18 cellular contexts compared by ENCODE assay signal in genomic region chr16:11562941-11563340, GRCh38. TPM values are rescaled to one million over a fixed set of nuclear protein-coding genes. Genes with fewer than 3 reads are reported as not detected.
DNase-seq lines count a peak whose midpoint lies in the region; ATAC-seq and TF ChIP-seq lines count a peak whose summit lies in the region.
"Had no signal": no experiment of that assay in that cellular context is flagged by ENCODE, and none has a peak within 500 bp of the region (broad histone marks: within the 10 kb centered on the region; RNA-seq: fewer than 3 reads in every experiment).

No MANE protein-coding gene starts in this region.

- CTCF ChIA-PET in activated naive CD4-positive, alpha-beta T cell treated with anti-CD3 and anti-CD28 coated beads, Interleukin-2, amount 10 ng/mL, durations not matched to agents 7 days and 5 days (lab: Charles Lee): interaction anchor here (1.9 kb wide), 1 partner anchor 44 kb away, joined by 5 read pairs; no protein-coding TSS in a partner anchor

- no peak overlapping the region for H3K4me3 Mint-ChIP-seq in activated naive CD4-positive, alpha-beta T cell treated with anti-CD3 and anti-CD28 coated beads, Interleukin-2, amount 10 ng/mL, durations not matched to agents 7 days and 5 days
- H3K4me3 Mint-ChIP-seq in activated naive CD8-positive, alpha-beta T cell treated with anti-CD3 and anti-CD28 coated beads for 36 hours: no peak overlapping the region
- H3K4me3 Mint-ChIP-seq in memory B cell: no peak overlapping the region
- H3K4me3 Mint-ChIP-seq: activated naive CD8-positive, alpha-beta T cell treated with anti-CD3 and anti-CD28 coated beads, Interleukin-2, amount 10 ng/mL, durations not matched to agents 7 days and 5 days; stimulated activated naive B cell treated with anti-CD40 and anti-IgM and Interleukin-4, amounts not matched to agents 10 μg/mL and 1 μg/mL and 100 μg/mL, for 72 hours had no signal

- DNase-seq in activated naive CD4-positive, alpha-beta T cell treated with anti-CD3 and anti-CD28 coated beads, Interleukin-2, amount 10 ng/mL, durations not matched to agents 7 days and 5 days: no peak
- no peak for DNase-seq in activated naive CD4-positive, alpha-beta T cell (lab: John Stamatoyannopoulos, UW)
- DNase-seq in activated naive CD8-positive, alpha-beta T cell treated with anti-CD3 and anti-CD28 coated beads for 36 hours: no peak
- DNase-seq in memory B cell (ENCODE audit: low spot score in 2 of 2) (no peak), upper lobe of right lung (peak; percentile 48), DMS 273 treated with DMSO at 0.1 percent for 48 hours (lab: John Stamatoyannopoulos, UW) (no peak), DMS53 treated with DMSO at 0.1 percent for 48 hours (lab: John Stamatoyannopoulos, UW; ENCODE audit: unreplicated experiment) (no peak), NCI-H1417 (lab: John Stamatoyannopoulos, UW) (no peak)
- DNase-seq: activated naive CD8-positive, alpha-beta T cell treated with anti-CD3 and anti-CD28 coated beads, Interleukin-2, amount 10 ng/mL, durations not matched to agents 7 days and 5 days; Caco-2; GM23248; heart right ventricle; NCI-H1048; NCI-H2107; NCI-H748 treated with DMSO at 0.1 percent for 48 hours; stimulated activated naive B cell treated with anti-CD40 and anti-IgM and Interleukin-4, amounts not matched to agents 10 μg/mL and 1 μg/mL and 100 μg/mL, for 72 hours had no signal

- H3K4me1 ChIP-seq in upper lobe of right lung: peaks cover 37% of the 10 kb centered on the region

- TF ChIP-seq CTCF in upper lobe of right lung (IDR thresholded peaks at IDR 0.05): no peak

- no peaks in the 10 kb centered on the region for H3K27me3 ChIP-seq in upper lobe of right lung
- H3K27me3 ChIP-seq: heart right ventricle had no signal

- peaks cover 20% of the 10 kb centered on the region for H3K36me3 ChIP-seq in upper lobe of right lung

- H3K4me1 Mint-ChIP-seq in activated naive CD4-positive, alpha-beta T cell treated with anti-CD3 and anti-CD28 coated beads, Interleukin-2, amount 10 ng/mL, durations not matched to agents 7 days and 5 days: peaks cover 81% of the 10 kb centered on the region
- H3K4me1 Mint-ChIP-seq in activated naive CD8-positive, alpha-beta T cell treated with anti-CD3 and anti-CD28 coated beads for 36 hours: peaks cover 69% of the 10 kb centered on the region
- H3K4me1 Mint-ChIP-seq in memory B cell: peaks cover 22% of the 10 kb centered on the region

- no peak overlapping the region for H3K27ac ChIP-seq in upper lobe of right lung
- H3K27ac ChIP-seq: GM23248, HL-60 had no signal

- no peaks in the 10 kb centered on the region for H3K9me3 ChIP-seq in upper lobe of right lung
- H3K9me3 ChIP-seq: Caco-2, heart right ventricle had no signal

- no peaks in the 10 kb centered on the region for H3K27me3 Mint-ChIP-seq in activated naive CD4-positive, alpha-beta T cell treated with anti-CD3 and anti-CD28 coated beads, Interleukin-2, amount 10 ng/mL, durations not matched to agents 7 days and 5 days
- no peaks in the 10 kb centered on the region for H3K27me3 Mint-ChIP-seq in activated naive CD8-positive, alpha-beta T cell treated with anti-CD3 and anti-CD28 coated beads for 36 hours
- H3K27me3 Mint-ChIP-seq in memory B cell: no peaks in the 10 kb centered on the region
- H3K27me3 Mint-ChIP-seq: activated naive CD8-positive, alpha-beta T cell treated with anti-CD3 and anti-CD28 coated beads, Interleukin-2, amount 10 ng/mL, durations not matched to agents 7 days and 5 days; stimulated activated naive B cell treated with anti-CD40 and anti-IgM and Interleukin-4, amounts not matched to agents 10 μg/mL and 1 μg/mL and 100 μg/mL, for 72 hours had no signal

- no peak for ATAC-seq in memory B cell (ENCODE audit: low read depth)
- ATAC-seq in upper lobe of right lung: peak; percentile 44
- ATAC-seq: heart right ventricle, K562 had no signal

- intact Hi-C loops in upper lobe of right lung (cut with DNase I): no loop called here

- H3K27ac Mint-ChIP-seq in activated naive CD4-positive, alpha-beta T cell treated with anti-CD3 and anti-CD28 coated beads, Interleukin-2, amount 10 ng/mL, durations not matched to agents 7 days and 5 days: peak overlapping the region; percentile 85
- H3K27ac Mint-ChIP-seq in activated naive CD8-positive, alpha-beta T cell treated with anti-CD3 and anti-CD28 coated beads for 36 hours: peak overlapping the region; percentile 73
- H3K27ac Mint-ChIP-seq in memory B cell: peak overlapping the region; percentile 72
- H3K27ac Mint-ChIP-seq: stimulated activated naive B cell treated with anti-CD40 and anti-IgM and Interleukin-4, amounts not matched to agents 10 μg/mL and 1 μg/mL and 100 μg/mL, for 72 hours had no signal

- no peak overlapping the region for H3K4me3 ChIP-seq in upper lobe of right lung
- H3K4me3 ChIP-seq: GM23248, heart right ventricle, K562 had no signal

- no peaks in the 10 kb centered on the region for H3K9me3 Mint-ChIP-seq in activated naive CD4-positive, alpha-beta T cell treated with anti-CD3 and anti-CD28 coated beads, Interleukin-2, amount 10 ng/mL, durations not matched to agents 7 days and 5 days
- no peaks in the 10 kb centered on the region for H3K9me3 Mint-ChIP-seq in activated naive CD8-positive, alpha-beta T cell treated with anti-CD3 and anti-CD28 coated beads for 36 hours
- H3K9me3 Mint-ChIP-seq in memory B cell: no peaks in the 10 kb centered on the region
- H3K9me3 Mint-ChIP-seq: activated naive CD8-positive, alpha-beta T cell treated with anti-CD3 and anti-CD28 coated beads, Interleukin-2, amount 10 ng/mL, durations not matched to agents 7 days and 5 days; stimulated activated naive B cell treated with anti-CD40 and anti-IgM and Interleukin-4, amounts not matched to agents 10 μg/mL and 1 μg/mL and 100 μg/mL, for 72 hours had no signal

- H3K36me3 Mint-ChIP-seq in activated naive CD4-positive, alpha-beta T cell treated with anti-CD3 and anti-CD28 coated beads, Interleukin-2, amount 10 ng/mL, durations not matched to agents 7 days and 5 days: peaks cover 42% of the 10 kb centered on the region
- H3K36me3 Mint-ChIP-seq in activated naive CD8-positive, alpha-beta T cell treated with anti-CD3 and anti-CD28 coated beads for 36 hours: peaks cover 31% of the 10 kb centered on the region
- H3K36me3 Mint-ChIP-seq in memory B cell: peaks cover 23% of the 10 kb centered on the region

RNA-seq across cellular contexts. Expression of gene LITAF, which starts 23.8 kb away (rescaled TPM):
- 100 to 1,000 TPM; 127 to 130 TPM for total RNA-seq in activated naive CD8-positive, alpha-beta T cell treated with anti-CD3 and anti-CD28 coated beads for 36 hours
- total RNA-seq in upper lobe of right lung: 242 TPM
